Comparison of ENCODE assay signal across 16 cellular contexts in genomic region chr22:37368058-37368457, GRCh38. TPM values are rescaled to one million over a fixed set of nuclear protein-coding genes. Genes with fewer than 3 reads are reported as not detected.
"Had no signal": no experiment of that assay in that cellular context is flagged by ENCODE, and none has a peak within 500 bp of the region (broad histone marks: within the 10 kb centered on the region; RNA-seq: fewer than 3 reads in every experiment).

No MANE protein-coding gene starts in this region.

- H3K4me3 Mint-ChIP-seq: memory B cell; natural killer cell; stimulated activated memory B cell treated with anti-CD40 and anti-IgM and Interleukin-4, amounts not matched to agents 10 μg/mL and 1 μg/mL and 100 μg/mL, for 72 hours had no signal

- DNase-seq: activated CD4-positive, CD25-positive, alpha-beta regulatory T cell treated with anti-CD3 and anti-CD28 coated beads, Interleukin-2, amount 50 U/mL, for 72 hours; activated naive CD4-positive, alpha-beta T cell treated with anti-CD3 and anti-CD28 coated beads, Interleukin-2, amount 50 U/mL, for 16 hours; activated T-cell treated with anti-CD3 and anti-CD28 coated beads for 4 hours; kidney; left ventricle myocardium superior; natural killer cell; occipital lobe; T-helper 2 cell; thyroid gland had no signal

- H3K9me3 ChIP-seq: gastroesophageal sphincter, thyroid gland had no signal

- H3K36me3 Mint-ChIP-seq: memory B cell; natural killer cell; stimulated activated memory B cell treated with anti-CD40 and anti-IgM and Interleukin-4, amounts not matched to agents 10 μg/mL and 1 μg/mL and 100 μg/mL, for 72 hours had no signal

- H3K27ac Mint-ChIP-seq: memory B cell; natural killer cell; stimulated activated memory B cell treated with anti-CD40 and anti-IgM and Interleukin-4, amounts not matched to agents 10 μg/mL and 1 μg/mL and 100 μg/mL, for 72 hours had no signal

- H3K4me1 ChIP-seq: gastroesophageal sphincter, thyroid gland had no signal

- H3K27ac ChIP-seq: cardiac muscle cell, gastroesophageal sphincter, thyroid gland had no signal

- H3K36me3 ChIP-seq: cardiac muscle cell, gastroesophageal sphincter, thyroid gland had no signal

- H3K4me1 Mint-ChIP-seq: natural killer cell had no signal

- H3K27me3 ChIP-seq: cardiac muscle cell, thyroid gland had no signal

- H3K4me3 ChIP-seq: cardiac muscle cell, gastroesophageal sphincter, thyroid gland had no signal

- H3K9me3 Mint-ChIP-seq: memory B cell; natural killer cell; stimulated activated memory B cell treated with anti-CD40 and anti-IgM and Interleukin-4, amounts not matched to agents 10 μg/mL and 1 μg/mL and 100 μg/mL, for 72 hours had no signal

- FAIRE-seq: endometrium, kidney, TTC549, urothelium cell line had no signal

RNA-seq across cellular contexts. Expression of gene ELFN2, which starts 59.2 kb away (rescaled TPM):
- polyA plus RNA-seq: cardiac muscle cell had no signal
